Comparison of ENCODE assay signal across 8 cellular contexts in the genomic region with DNA sequence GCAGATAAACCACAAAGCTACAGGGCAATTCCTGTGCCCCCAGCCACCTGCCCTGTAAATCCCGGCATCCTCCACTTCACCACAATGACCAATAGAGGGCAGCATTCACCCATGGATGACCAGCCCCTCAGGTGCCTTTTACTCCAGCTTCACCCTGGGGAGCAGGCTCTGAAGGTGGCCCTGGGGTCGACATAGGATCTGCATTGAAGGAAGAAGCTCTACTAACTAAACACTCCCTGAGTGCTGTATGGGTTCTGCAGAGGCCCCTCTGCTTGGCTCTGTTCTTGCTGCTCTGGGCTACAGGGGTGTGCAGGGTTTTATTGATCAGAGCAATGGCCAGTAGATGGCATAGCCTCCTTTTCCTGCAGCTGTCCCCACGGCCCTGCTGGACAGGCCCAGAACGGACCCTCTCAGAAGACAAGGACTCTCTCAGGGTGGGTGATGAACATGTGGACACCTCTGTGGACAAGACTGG. TPM values are rescaled to one million over a fixed set of nuclear protein-coding genes. Genes with fewer than 3 reads are reported as not detected.
DNase-seq lines count a peak whose midpoint lies in the region; ATAC-seq, FAIRE-seq and TF ChIP-seq lines count a peak whose summit lies in the region.

No MANE protein-coding gene starts in this region.

- CTCF ChIA-PET in OCI-LY7 (lab: Charles Lee; ENCODE audit: unreplicated experiment), result interaction anchor here (0.6 kb wide), 1 partner anchor 1741 kb away, joined by 3 read pairs; no protein-coding TSS in a partner anchor

- peak; percentile 86 for ATAC-seq in GM19395 (IDR thresholded peaks at IDR 0.05; ENCODE audit: unreplicated experiment)

- no peak overlapping the region for H3K4me3 Mint-ChIP-seq in astrocyte (ENCODE audit: unreplicated experiment)

- TF ChIP-seq CTCF in D721Med (IDR thresholded peaks at IDR 0.05; ENCODE audit: insufficient read depth, missing control alignments) (peak; percentile 63), OCI-LY7 (conservative IDR thresholded peaks at IDR 0.05; ENCODE audit: low read length) (peak; percentile 81), astrocyte (IDR thresholded peaks at IDR 0.05; ENCODE audit: insufficient read depth, low read depth, low read length) (peak; percentile 78)

- DNase-seq in D721Med (ENCODE audit: insufficient read length, low spot score) (peak; percentile 27), HS-5 (ENCODE audit: low read depth) (peak; percentile 24), OCI-LY7 (ENCODE audit: low spot score) (peak; percentile 53), astrocyte (ENCODE audit: low read depth) (peak; percentile 4), iPS DF 6.9 (ENCODE audit: low read depth, low spot score) (peak; percentile 47)
- peak; percentile 3 for DNase-seq in stimulated activated CD4-positive, alpha-beta T cell treated with anti-CD3 and anti-CD28 coated beads, Interleukin-12 subunit alpha, Interleukin-12 subunit beta, amount 100 ng/mL, for 4 hours
- no peak for DNase-seq in stimulated activated naive CD4-positive, alpha-beta T cell treated with Interleukin-2 at 50 U/mL for 16 hours (lab: John Stamatoyannopoulos, UW)

- no CpG with 5 or more reads among the region's 4 CpGs for WGBS in iPS DF 6.9 (ENCODE audit: insufficient coverage, insufficient read length)

- no peak overlapping the region for H3K27ac ChIP-seq in OCI-LY7 (ENCODE audit: low read depth, low read length, poor library complexity, severe bottlenecking)
- no peak overlapping the region for H3K27ac ChIP-seq in astrocyte (ENCODE audit: low read depth, low read length)
- H3K27ac ChIP-seq in iPS DF 6.9 (ENCODE audit: low read length), result no peak overlapping the region

- peaks cover 4% of the 10 kb centered on the region for H3K4me1 Mint-ChIP-seq in astrocyte (ENCODE audit: low read depth, unreplicated experiment)

- H2AFZ ChIP-seq in OCI-LY7 (ENCODE audit: low read length), result no peak overlapping the region
- no peak overlapping the region for H2AFZ ChIP-seq in astrocyte (ENCODE audit: low read depth, low read length)

- H3K79me2 ChIP-seq in OCI-LY7 (ENCODE audit: insufficient read depth, low read depth, low read length), result no peaks in the 10 kb centered on the region
- H3K79me2 ChIP-seq in astrocyte (ENCODE audit: insufficient read depth, low read length), result no peaks in the 10 kb centered on the region

- no peak overlapping the region for H3K9ac ChIP-seq in astrocyte (ENCODE audit: low read length)

- H3K27me3 ChIP-seq in astrocyte (ENCODE audit: insufficient read depth, low read length), result no peaks in the 10 kb centered on the region
- H3K27me3 ChIP-seq in iPS DF 6.9 (ENCODE audit: control insufficient read depth, insufficient read depth, low read length), result no peaks in the 10 kb centered on the region

- H3K9me3 ChIP-seq in OCI-LY7 (ENCODE audit: low read length) (no peaks in the 10 kb centered on the region), astrocyte (ENCODE audit: insufficient read depth, low read depth, low read length) (no peaks in the 10 kb centered on the region), iPS DF 6.9 (ENCODE audit: control insufficient read depth, insufficient read depth, low read length) (no peaks in the 10 kb centered on the region)

- H3K27me3 Mint-ChIP-seq in astrocyte (ENCODE audit: low read depth, unreplicated experiment), result no peaks in the 10 kb centered on the region

- H3K4me3 ChIP-seq in OCI-LY7 (ENCODE audit: low read depth, low read length, poor library complexity, severe bottlenecking), result no peak overlapping the region
- no peak overlapping the region for H3K4me3 ChIP-seq in astrocyte (ENCODE audit: insufficient read depth, low read depth, low read length)
- H3K4me3 ChIP-seq in iPS DF 6.9 (ENCODE audit: low read length), result no peak overlapping the region

- H3K9me2 ChIP-seq in OCI-LY7 (ENCODE audit: insufficient read depth, low read length), result no peaks in the 10 kb centered on the region

- H4K20me1 ChIP-seq in OCI-LY7 (ENCODE audit: insufficient read depth, low read length) (no peaks in the 10 kb centered on the region), astrocyte (ENCODE audit: insufficient read depth, low read length) (no peaks in the 10 kb centered on the region)

- H3K4me2 ChIP-seq in OCI-LY7 (ENCODE audit: low read length) (no peak overlapping the region), astrocyte (ENCODE audit: low read length) (no peak overlapping the region)

- no peaks in the 10 kb centered on the region for H3K36me3 Mint-ChIP-seq in astrocyte (ENCODE audit: low read depth, unreplicated experiment)

- no peak overlapping the region for H3K27ac Mint-ChIP-seq in astrocyte (ENCODE audit: unreplicated experiment)

- FAIRE-seq in D721Med (lab: Jason Lieb, UNC) (no peak), astrocyte (lab: Jason Lieb, UNC) (no peak)

- BruUV-seq in OCI-LY7 (replicated peaks; lab: Mats Ljungman, UMichigan), result no TSS peak

- intact Hi-C loops in OCI-LY7 (cut with micrococcal nuclease; ENCODE audit: unreplicated experiment), result no loop called here

- H3K36me3 ChIP-seq in OCI-LY7 (ENCODE audit: insufficient read depth, low read length) (no peaks in the 10 kb centered on the region), astrocyte (ENCODE audit: insufficient read depth, low read length) (no peaks in the 10 kb centered on the region), iPS DF 6.9 (ENCODE audit: control insufficient read depth, insufficient read depth, low read length) (no peaks in the 10 kb centered on the region)

- H3K4me1 ChIP-seq in OCI-LY7 (ENCODE audit: insufficient read depth, low read length, poor library complexity, severe bottlenecking) (no peaks in the 10 kb centered on the region), astrocyte (ENCODE audit: insufficient read depth, low read length) (no peaks in the 10 kb centered on the region), iPS DF 6.9 (ENCODE audit: control insufficient read depth, insufficient read depth, low read length) (no peaks in the 10 kb centered on the region)

- POLR2A ChIA-PET in OCI-LY7 (lab: Charles Lee), result no interaction called here

- no peaks in the 10 kb centered on the region for H3K9me3 Mint-ChIP-seq in astrocyte (ENCODE audit: unreplicated experiment)

RNA-seq across cellular contexts. Expression of gene CST4, which starts 20.3 kb away (rescaled TPM):
- not detected in 2 replicates for total RNA-seq in OCI-LY7 (2014; rRNA removed; shearing (Covaris generic))
- not detected in 2 replicates for total RNA-seq in OCI-LY7 (2022)
- total RNA-seq in astrocyte, result not detected in 2 replicates

RNA-seq across cellular contexts. Expression of gene CST3, which starts 30.8 kb away (rescaled TPM):
- not detected in 2 replicates for total RNA-seq in OCI-LY7 (2014; rRNA removed; shearing (Covaris generic))
- total RNA-seq in OCI-LY7 (2022) (not detected in 2 replicates), astrocyte (316 and 355 TPM in 2 replicates)

Comparison
In these comparisons a context has a peak if more than half of its experiments do, and no peak if none do; other contexts are left out.
1. RNA of gene CST3, which starts 30.8 kb away (total RNA-seq): 316 to 355 TPM in astrocyte; not detected in OCI-LY7; every median in the first group is over 100 times any median in the second.
2. Peak in every context shown above with its lines, with median percentiles within 50 percentile points of each other: CTCF ChIP-seq.